In genomic region chr12:50699940-50700339, GRCh38 we compare ENCODE assay signal across 18 cellular contexts.
A peak's percentile ranks its signal among the peaks of the same experiment; 100 is the strongest.
DNase-seq lines count a peak whose midpoint lies in the region; ATAC-seq lines count a peak whose summit lies in the region.
"Had no signal": no experiment of that assay in that cellular context is flagged by ENCODE, and none has a peak within 500 bp of the region (broad histone marks: within the 10 kb centered on the region; RNA-seq: fewer than 3 reads in every experiment).

No MANE protein-coding gene starts in this region.

- peak; percentile 16 for DNase-seq in NCI-H2029 (lab: John Stamatoyannopoulos, UW)
- no peak for DNase-seq in NCI-H2029 treated with DMSO at 0.1 percent for 48 hours (lab: John Stamatoyannopoulos, UW)
- peak; percentile 24 for DNase-seq in NCI-H1105 (lab: John Stamatoyannopoulos, UW)
- peak; percentile 79 for DNase-seq in NCI-H748 (lab: John Stamatoyannopoulos, UW; ENCODE audit: unreplicated experiment)
- DNase-seq in renal cortical epithelial cell (ENCODE audit: low read depth), result peak; percentile 9
- no peak for DNase-seq in Right ventricle myocardium inferior (ENCODE audit: missing footprints)
- DNase-seq: CD8-positive, alpha-beta memory T cell; GF-D8; GM23248; Kasumi-1; MG63; NCI-H1048; NCI-H446; NCI-H526 treated with DMSO at 0.1 percent for 48 hours; PC-3; T-helper 1 cell; T1000 had no signal

- ATAC-seq in Right ventricle myocardium inferior (no peak), HG03354 (IDR thresholded peaks at IDR 0.05; ENCODE audit: poor library complexity, severe bottlenecking, unreplicated experiment) (no peak)
- ATAC-seq: PC-3 had no signal

- intact Hi-C loops in Right ventricle myocardium inferior (cut with DNase I), result no loop called here

Comparison
In these comparisons a context has a peak if more than half of its experiments do, and no peak if none do; other contexts are left out.
1. DNase-seq: peak in NCI-H2029 (single experiment), NCI-H1105 (single experiment), NCI-H748 (single experiment) and renal cortical epithelial cell (single experiment); none in NCI-H2029 treated with DMSO at 0.1 percent for 48 hours (single experiment) and Right ventricle myocardium inferior (single experiment).